Comparison of ENCODE assay signal across 25 cellular contexts in genomic region chr14:27391331-27391730, GRCh38.
"Had no signal": no experiment of that assay in that cellular context is flagged by ENCODE, and none has a peak within 500 bp of the region (broad histone marks: within the 10 kb centered on the region; RNA-seq: fewer than 3 reads in every experiment).

No MANE protein-coding gene starts in this region.

- H3K27ac ChIP-seq: body of pancreas, cardiac muscle cell, gastroesophageal sphincter, upper lobe of right lung had no signal

- H3K27me3 ChIP-seq: body of pancreas, cardiac muscle cell, gastroesophageal sphincter, upper lobe of right lung had no signal

- FAIRE-seq: endometrium, islet of Langerhans had no signal

- ATAC-seq: activated T-cell treated with anti-CD3 and anti-CD28 coated beads, Interleukin-2, amount 50 U/mL, for 4 hours; body of pancreas; gastroesophageal sphincter; left cardiac atrium; mucosa of descending colon; sciatic nerve; stimulated activated naive CD8-positive, alpha-beta T cell treated with anti-CD3 and anti-CD28 coated beads, Interleukin-15, Interleukin-2, amounts not matched to agents 100 U/mL and 50 U/mL, for 24 hours; upper lobe of right lung had no signal

- H3K9me3 ChIP-seq: body of pancreas, gastroesophageal sphincter, mucosa of descending colon, upper lobe of right lung had no signal

- DNase-seq: activated B cell treated with CpG ODN at 0.5 μM for 24 hours; activated CD4-positive, alpha-beta T cell treated with anti-CD3 and anti-CD28 coated beads for 4 hours; activated CD4-positive, alpha-beta T cell treated with anti-CD3 and anti-CD28 coated beads, Interleukin-2, amount 50 U/mL, for 48 hours; activated CD8-positive, alpha-beta memory T cell treated with anti-CD3 and anti-CD28 coated beads, Interleukin-2, amount 50 U/mL, for 48 hours; activated naive CD4-positive, alpha-beta T cell treated with Interleukin-2 at 50 U/mL for 16 hours; activated naive CD8-positive, alpha-beta T cell treated with anti-CD3 and anti-CD28 coated beads for 36 hours; activated T-cell treated with anti-CD3 and anti-CD28 coated beads, Interleukin-2, amount 50 U/mL, for 4 hours; amniotic stem cell; body of pancreas; effector CD4-positive, alpha-beta T cell; erythroblast; head of caudate nucleus; hypothalamus; left cardiac atrium; mucosa of descending colon; nucleus accumbens; stimulated activated CD4-positive, alpha-beta T cell treated with anti-CD3 and anti-CD28 coated beads, Interleukin-4, amount 100 ng/mL, for 4 hours; stimulated activated naive CD8-positive, alpha-beta T cell treated with anti-CD3 and anti-CD28 coated beads, Interleukin-15, Interleukin-2, amounts not matched to agents 100 U/mL and 50 U/mL, for 24 hours; T1000; upper lobe of right lung had no signal

- H3K4me1 ChIP-seq: body of pancreas, gastroesophageal sphincter, upper lobe of right lung had no signal

- H3K36me3 ChIP-seq: cardiac muscle cell, gastroesophageal sphincter, upper lobe of right lung had no signal

- H3K4me3 ChIP-seq: body of pancreas, cardiac muscle cell, gastroesophageal sphincter, mucosa of descending colon, upper lobe of right lung had no signal
